In the genomic region with DNA sequence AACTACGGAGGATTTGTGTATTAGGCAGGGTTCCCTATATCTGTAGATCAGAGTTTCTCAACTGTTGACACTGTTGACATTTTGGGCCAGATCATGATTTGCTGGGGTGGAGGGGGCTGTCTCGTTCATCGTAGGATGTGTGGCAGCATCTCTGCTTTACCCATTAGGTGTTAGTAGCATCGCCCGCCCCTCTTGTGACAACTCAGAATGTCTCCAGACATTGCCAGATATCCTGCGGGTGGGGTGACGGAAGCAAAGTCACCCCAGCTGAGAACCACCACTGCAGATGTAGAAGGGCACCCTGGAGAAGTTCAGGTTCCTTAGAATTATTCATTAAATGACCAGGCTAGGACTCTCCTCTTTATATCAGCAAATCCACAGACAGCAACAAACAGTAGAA, we compare ENCODE assay signal across 1 cellular context.
TF ChIP-seq lines count a peak whose summit lies in the region.

No MANE protein-coding gene starts in this region.

TF ChIP-seq in HepG2, 621 proteins besides CTCF, POLR2A, EP300 and RAD21 (continued from another document):
- TF ChIP-seq, protein P1, sequence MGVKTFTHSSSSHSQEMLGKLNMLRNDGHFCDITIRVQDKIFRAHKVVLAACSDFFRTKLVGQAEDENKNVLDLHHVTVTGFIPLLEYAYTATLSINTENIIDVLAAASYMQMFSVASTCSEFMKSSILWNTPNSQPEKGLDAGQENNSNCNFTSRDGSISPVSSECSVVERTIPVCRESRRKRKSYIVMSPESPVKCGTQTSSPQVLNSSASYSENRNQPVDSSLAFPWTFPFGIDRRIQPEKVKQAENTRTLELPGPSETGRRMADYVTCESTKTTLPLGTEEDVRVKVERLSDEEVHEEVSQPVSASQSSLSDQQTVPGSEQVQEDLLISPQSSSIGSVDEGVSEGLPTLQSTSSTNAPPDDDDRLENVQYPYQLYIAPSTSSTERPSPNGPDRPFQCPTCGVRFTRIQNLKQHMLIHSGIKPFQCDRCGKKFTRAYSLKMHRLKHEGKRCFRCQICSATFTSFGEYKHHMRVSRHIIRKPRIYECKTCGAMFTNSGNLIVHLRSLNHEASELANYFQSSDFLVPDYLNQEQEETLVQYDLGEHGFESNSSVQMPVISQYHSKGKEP (CRISPR knock-in tag; IDR thresholded peaks at IDR 0.05) = no peak
- TF ChIP-seq ZNF724P (CRISPR knock-in tag; IDR thresholded peaks at IDR 0.05; ENCODE audit: borderline replicate concordance) (no peak), TBX3 (IDR thresholded peaks at IDR 0.05; ENCODE audit: borderline replicate concordance) (no peak)
